38 cellular contexts compared by ENCODE assay signal in genomic region chr2:61937098-61937497, GRCh38.
"Had no signal": no experiment of that assay in that cellular context is flagged by ENCODE, and none has a peak within 500 bp of the region (broad histone marks: within the 10 kb centered on the region; RNA-seq: fewer than 3 reads in every experiment).

No MANE protein-coding gene starts in this region.

- H3K4me3 ChIP-seq: ascending aorta, cardiac muscle cell had no signal

- H3K4me3 Mint-ChIP-seq: activated CD4-positive, alpha-beta memory T cell treated with anti-CD3 and anti-CD28 coated beads, Interleukin-2, amount 10 ng/mL, durations not matched to agents 7 days and 5 days; activated CD4-positive, alpha-beta T cell treated with anti-CD3 and anti-CD28 coated beads for 36 hours; activated CD4-positive, alpha-beta T cell treated with anti-CD3 and anti-CD28 coated beads, Interleukin-2, amount 10 ng/mL, durations not matched to agents 7 days and 5 days; activated naive CD4-positive, alpha-beta T cell treated with anti-CD3 and anti-CD28 coated beads, Interleukin-2, amount 10 ng/mL, durations not matched to agents 7 days and 5 days; activated naive CD4-positive, alpha-beta T cell treated with anti-CD3 and anti-CD28 coated beads, Interleukin-2, amount 50 U/mL, for 24 hours; activated naive CD8-positive, alpha-beta T cell; activated naive CD8-positive, alpha-beta T cell treated with anti-CD3 and anti-CD28 coated beads, Interleukin-2, amount 10 ng/mL, durations not matched to agents 7 days and 5 days; activated naive CD8-positive, alpha-beta T cell treated with anti-CD3 and anti-CD28 coated beads, Interleukin-2, amount 50 U/mL, for 24 hours; activated T-cell treated with anti-CD3 and anti-CD28 coated beads, Interleukin-2, amount 50 U/mL, for 4 hours; activated T-cell treated with anti-CD3 and anti-CD28 coated beads, Interleukin-2, amount 50 U/mL, for 72 hours; activated T-helper 1 cell treated with anti-CD3 and anti-CD28 coated beads, Interleukin-12 subunit alpha, Interleukin-12 subunit beta, Interleukin-2, Interleukin-4 antibody, amounts not matched to agents 30 ng/mL and 10 ng/mL and 1 ng/mL, durations not matched to agents 14 hours and 24 hours and 36 hours; activated T-helper 17 cell treated with anti-CD3 and anti-CD28 coated beads, Interleukin-2, amount 50 U/mL, for 72 hours; brain; central memory CD8-positive, alpha-beta T cell; T-helper 1 cell treated with Interleukin-12 subunit alpha and Interleukin-12 subunit beta and Interleukin-4 antibody, amounts not matched to agents 30 μg/mL and 1 μg/mL, for 36 hours; T-helper 2 cell treated with Interferon-gamma antibody and Interleukin-4, amounts not matched to agents 5 μg/mL and 100 μg/mL, for 36 hours; WTC11 had no signal

- H3K27me3 ChIP-seq: ascending aorta, cardiac muscle cell had no signal

- H3K9me3 Mint-ChIP-seq: activated CD4-positive, alpha-beta memory T cell treated with anti-CD3 and anti-CD28 coated beads, Interleukin-2, amount 10 ng/mL, durations not matched to agents 7 days and 5 days; activated CD4-positive, alpha-beta T cell treated with anti-CD3 and anti-CD28 coated beads, Interleukin-2, amount 10 ng/mL, durations not matched to agents 7 days and 5 days; activated naive CD4-positive, alpha-beta T cell treated with anti-CD3 and anti-CD28 coated beads, Interleukin-2, amount 10 ng/mL, durations not matched to agents 7 days and 5 days; activated naive CD4-positive, alpha-beta T cell treated with anti-CD3 and anti-CD28 coated beads, Interleukin-2, amount 50 U/mL, for 24 hours; activated naive CD8-positive, alpha-beta T cell treated with anti-CD3 and anti-CD28 coated beads, Interleukin-2, amount 10 ng/mL, durations not matched to agents 7 days and 5 days; activated naive CD8-positive, alpha-beta T cell treated with anti-CD3 and anti-CD28 coated beads, Interleukin-2, amount 50 U/mL, for 24 hours; activated T-cell treated with anti-CD3 and anti-CD28 coated beads, Interleukin-2, amount 50 U/mL, for 4 hours; activated T-cell treated with anti-CD3 and anti-CD28 coated beads, Interleukin-2, amount 50 U/mL, for 72 hours; activated T-helper 1 cell treated with anti-CD3 and anti-CD28 coated beads, Interleukin-12 subunit alpha, Interleukin-12 subunit beta, Interleukin-2, Interleukin-4 antibody, amounts not matched to agents 30 ng/mL and 10 ng/mL and 1 ng/mL, durations not matched to agents 14 hours and 24 hours and 36 hours; activated T-helper 17 cell treated with anti-CD3 and anti-CD28 coated beads, Interleukin-2, amount 50 U/mL, for 72 hours; central memory CD8-positive, alpha-beta T cell; T-helper 1 cell treated with Interleukin-12 subunit alpha and Interleukin-12 subunit beta and Interleukin-4 antibody, amounts not matched to agents 30 μg/mL and 1 μg/mL, for 36 hours; T-helper 2 cell treated with Interferon-gamma antibody and Interleukin-4, amounts not matched to agents 5 μg/mL and 100 μg/mL, for 36 hours had no signal

- H3K4me1 ChIP-seq: ascending aorta had no signal

- H3K4me1 Mint-ChIP-seq: activated CD4-positive, alpha-beta memory T cell treated with anti-CD3 and anti-CD28 coated beads, Interleukin-2, amount 10 ng/mL, durations not matched to agents 7 days and 5 days; activated CD4-positive, alpha-beta T cell treated with anti-CD3 and anti-CD28 coated beads for 36 hours; activated CD4-positive, alpha-beta T cell treated with anti-CD3 and anti-CD28 coated beads, Interleukin-2, amount 10 ng/mL, durations not matched to agents 7 days and 5 days; activated naive CD4-positive, alpha-beta T cell treated with anti-CD3 and anti-CD28 coated beads, Interleukin-2, amount 10 ng/mL, durations not matched to agents 7 days and 5 days; activated naive CD4-positive, alpha-beta T cell treated with anti-CD3 and anti-CD28 coated beads, Interleukin-2, amount 50 U/mL, for 24 hours; activated naive CD8-positive, alpha-beta T cell treated with anti-CD3 and anti-CD28 coated beads, Interleukin-2, amount 10 ng/mL, durations not matched to agents 7 days and 5 days; activated naive CD8-positive, alpha-beta T cell treated with anti-CD3 and anti-CD28 coated beads, Interleukin-2, amount 50 U/mL, for 24 hours; activated T-helper 17 cell treated with anti-CD3 and anti-CD28 coated beads, Interleukin-2, amount 50 U/mL, for 72 hours had no signal

- FAIRE-seq: bronchial epithelial cell, TTC549 had no signal

- H3K36me3 ChIP-seq: ascending aorta, cardiac muscle cell, WERI-Rb-1 had no signal

- H3K27ac Mint-ChIP-seq: activated CD4-positive, alpha-beta memory T cell treated with anti-CD3 and anti-CD28 coated beads, Interleukin-2, amount 10 ng/mL, durations not matched to agents 7 days and 5 days; activated CD4-positive, alpha-beta T cell treated with anti-CD3 and anti-CD28 coated beads for 36 hours; activated CD4-positive, alpha-beta T cell treated with anti-CD3 and anti-CD28 coated beads, Interleukin-2, amount 10 ng/mL, durations not matched to agents 7 days and 5 days; activated naive CD4-positive, alpha-beta T cell treated with anti-CD3 and anti-CD28 coated beads, Interleukin-2, amount 10 ng/mL, durations not matched to agents 7 days and 5 days; activated naive CD4-positive, alpha-beta T cell treated with anti-CD3 and anti-CD28 coated beads, Interleukin-2, amount 50 U/mL, for 24 hours; activated naive CD8-positive, alpha-beta T cell; activated naive CD8-positive, alpha-beta T cell treated with anti-CD3 and anti-CD28 coated beads, Interleukin-2, amount 10 ng/mL, durations not matched to agents 7 days and 5 days; activated naive CD8-positive, alpha-beta T cell treated with anti-CD3 and anti-CD28 coated beads, Interleukin-2, amount 50 U/mL, for 24 hours; activated T-cell treated with anti-CD3 and anti-CD28 coated beads, Interleukin-2, amount 50 U/mL, for 72 hours; activated T-helper 1 cell treated with anti-CD3 and anti-CD28 coated beads, Interleukin-12 subunit alpha, Interleukin-12 subunit beta, Interleukin-2, Interleukin-4 antibody, amounts not matched to agents 30 ng/mL and 10 ng/mL and 1 ng/mL, durations not matched to agents 14 hours and 24 hours and 36 hours; activated T-helper 17 cell treated with anti-CD3 and anti-CD28 coated beads, Interleukin-2, amount 50 U/mL, for 72 hours; T-helper 1 cell treated with Interleukin-12 subunit alpha and Interleukin-12 subunit beta and Interleukin-4 antibody, amounts not matched to agents 30 μg/mL and 1 μg/mL, for 36 hours; T-helper 2 cell treated with Interferon-gamma antibody and Interleukin-4, amounts not matched to agents 5 μg/mL and 100 μg/mL, for 36 hours; WTC11 had no signal

- H3K36me3 Mint-ChIP-seq: activated naive CD4-positive, alpha-beta T cell treated with anti-CD3 and anti-CD28 coated beads, Interleukin-2, amount 10 ng/mL, durations not matched to agents 7 days and 5 days; activated naive CD8-positive, alpha-beta T cell treated with anti-CD3 and anti-CD28 coated beads, Interleukin-2, amount 10 ng/mL, durations not matched to agents 7 days and 5 days had no signal

- ATAC-seq: activated CD4-positive, alpha-beta T cell treated with anti-CD3 and anti-CD28 coated beads for 36 hours; activated CD4-positive, CD25-positive, alpha-beta regulatory T cell treated with anti-CD3 and anti-CD28 coated beads, Interleukin-2, amount 50 U/mL, for 24 hours; activated naive CD8-positive, alpha-beta T cell treated with anti-CD3 and anti-CD28 coated beads, Interleukin-2, amount 50 U/mL, for 24 hours; activated T-cell treated with anti-CD3 and anti-CD28 coated beads, Interleukin-2, amount 50 U/mL, for 4 hours; activated T-cell treated with anti-CD3 and anti-CD28 coated beads, Interleukin-2, amount 50 U/mL, for 72 hours; activated T-helper 17 cell treated with anti-CD3 and anti-CD28 coated beads, Interleukin-2, amount 50 U/mL, for 72 hours; WTC11 had no signal

- H3K27me3 Mint-ChIP-seq: activated CD4-positive, alpha-beta memory T cell treated with anti-CD3 and anti-CD28 coated beads, Interleukin-2, amount 10 ng/mL, durations not matched to agents 7 days and 5 days; activated CD4-positive, alpha-beta T cell treated with anti-CD3 and anti-CD28 coated beads for 36 hours; activated CD4-positive, alpha-beta T cell treated with anti-CD3 and anti-CD28 coated beads, Interleukin-2, amount 10 ng/mL, durations not matched to agents 7 days and 5 days; activated naive CD4-positive, alpha-beta T cell treated with anti-CD3 and anti-CD28 coated beads, Interleukin-2, amount 10 ng/mL, durations not matched to agents 7 days and 5 days; activated naive CD4-positive, alpha-beta T cell treated with anti-CD3 and anti-CD28 coated beads, Interleukin-2, amount 50 U/mL, for 24 hours; activated naive CD8-positive, alpha-beta T cell; activated naive CD8-positive, alpha-beta T cell treated with anti-CD3 and anti-CD28 coated beads, Interleukin-2, amount 10 ng/mL, durations not matched to agents 7 days and 5 days; activated naive CD8-positive, alpha-beta T cell treated with anti-CD3 and anti-CD28 coated beads, Interleukin-2, amount 50 U/mL, for 24 hours; activated T-helper 17 cell treated with anti-CD3 and anti-CD28 coated beads, Interleukin-2, amount 50 U/mL, for 72 hours; brain; central memory CD8-positive, alpha-beta T cell had no signal

- DNase-seq: activated CD4-positive, alpha-beta memory T cell treated with anti-CD3 and anti-CD28 coated beads, Interleukin-2, amount 10 ng/mL, durations not matched to agents 7 days and 5 days; activated CD4-positive, alpha-beta T cell treated with anti-CD3 and anti-CD28 coated beads for 1 hour; activated CD4-positive, alpha-beta T cell treated with anti-CD3 and anti-CD28 coated beads for 36 hours; activated CD4-positive, alpha-beta T cell treated with anti-CD3 and anti-CD28 coated beads for 48 hours; activated CD4-positive, alpha-beta T cell treated with anti-CD3 and anti-CD28 coated beads, Interleukin-2, amount 10 ng/mL, durations not matched to agents 7 days and 5 days; activated CD4-positive, alpha-beta T cell treated with anti-CD3 and anti-CD28 coated beads, Interleukin-2, amount 50 U/mL, for 48 hours; activated CD4-positive, CD25-positive, alpha-beta regulatory T cell; activated CD8-positive, alpha-beta memory T cell treated with anti-CD3 and anti-CD28 coated beads, Interleukin-2, amount 50 U/mL, for 4 hours; activated effector memory CD4-positive, alpha-beta T cell treated with Interleukin-2 at 50 U/mL for 16 hours; activated gamma-delta T cell; activated naive CD4-positive, alpha-beta T cell treated with anti-CD3 and anti-CD28 coated beads, Interleukin-2, amount 10 ng/mL, durations not matched to agents 7 days and 5 days; activated naive CD4-positive, alpha-beta T cell treated with Interleukin-2 at 50 U/mL for 16 hours; activated naive CD8-positive, alpha-beta T cell treated with anti-CD3 and anti-CD28 coated beads, Interleukin-2, amount 10 ng/mL, durations not matched to agents 7 days and 5 days; activated naive CD8-positive, alpha-beta T cell treated with anti-CD3 and anti-CD28 coated beads, Interleukin-2, amount 50 U/mL, for 24 hours; activated T-cell treated with anti-CD3 and anti-CD28 coated beads for 4 hours; activated T-cell treated with anti-CD3 and anti-CD28 coated beads, Interleukin-2, amount 50 U/mL, for 1 hour; activated T-cell treated with anti-CD3 and anti-CD28 coated beads, Interleukin-2, amount 50 U/mL, for 4 hours; activated T-cell treated with anti-CD3 and anti-CD28 coated beads, Interleukin-2, amount 50 U/mL, for 72 hours; amygdala; anterior cingulate cortex; T-helper 1 cell; T-helper 2 cell; T-helper 9 cell; WERI-Rb-1 had no signal

- H3K27ac ChIP-seq: ascending aorta, WERI-Rb-1 had no signal
